1 cellular context compared by ENCODE assay signal in the genomic region with DNA sequence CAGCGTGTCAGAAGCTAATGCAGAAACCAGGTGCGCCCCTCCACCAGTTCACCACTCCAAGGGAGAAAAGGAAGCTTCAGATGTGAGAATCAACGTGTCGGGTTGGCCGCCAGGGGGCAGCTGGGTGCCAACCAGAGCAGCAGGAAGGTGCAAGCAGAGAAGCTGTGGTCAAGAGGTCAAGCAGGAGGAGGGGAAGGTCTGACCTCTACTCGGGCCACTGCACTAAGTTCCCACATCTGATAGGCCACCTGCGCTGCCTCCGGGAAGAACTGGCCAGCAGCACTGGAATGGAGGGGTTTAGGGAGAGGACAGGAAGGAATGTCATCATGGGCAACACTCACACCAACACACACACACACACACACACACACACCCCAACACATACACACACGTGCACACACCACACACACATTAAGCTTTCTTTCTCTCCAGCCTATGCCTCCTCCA.
TF ChIP-seq lines count a peak whose summit lies in the region.

No MANE protein-coding gene starts in this region.

TF ChIP-seq in SK-N-SH, 30 proteins besides CTCF, POLR2A, EP300 and RAD21 (continued from another document):
- TF ChIP-seq, protein P1, sequence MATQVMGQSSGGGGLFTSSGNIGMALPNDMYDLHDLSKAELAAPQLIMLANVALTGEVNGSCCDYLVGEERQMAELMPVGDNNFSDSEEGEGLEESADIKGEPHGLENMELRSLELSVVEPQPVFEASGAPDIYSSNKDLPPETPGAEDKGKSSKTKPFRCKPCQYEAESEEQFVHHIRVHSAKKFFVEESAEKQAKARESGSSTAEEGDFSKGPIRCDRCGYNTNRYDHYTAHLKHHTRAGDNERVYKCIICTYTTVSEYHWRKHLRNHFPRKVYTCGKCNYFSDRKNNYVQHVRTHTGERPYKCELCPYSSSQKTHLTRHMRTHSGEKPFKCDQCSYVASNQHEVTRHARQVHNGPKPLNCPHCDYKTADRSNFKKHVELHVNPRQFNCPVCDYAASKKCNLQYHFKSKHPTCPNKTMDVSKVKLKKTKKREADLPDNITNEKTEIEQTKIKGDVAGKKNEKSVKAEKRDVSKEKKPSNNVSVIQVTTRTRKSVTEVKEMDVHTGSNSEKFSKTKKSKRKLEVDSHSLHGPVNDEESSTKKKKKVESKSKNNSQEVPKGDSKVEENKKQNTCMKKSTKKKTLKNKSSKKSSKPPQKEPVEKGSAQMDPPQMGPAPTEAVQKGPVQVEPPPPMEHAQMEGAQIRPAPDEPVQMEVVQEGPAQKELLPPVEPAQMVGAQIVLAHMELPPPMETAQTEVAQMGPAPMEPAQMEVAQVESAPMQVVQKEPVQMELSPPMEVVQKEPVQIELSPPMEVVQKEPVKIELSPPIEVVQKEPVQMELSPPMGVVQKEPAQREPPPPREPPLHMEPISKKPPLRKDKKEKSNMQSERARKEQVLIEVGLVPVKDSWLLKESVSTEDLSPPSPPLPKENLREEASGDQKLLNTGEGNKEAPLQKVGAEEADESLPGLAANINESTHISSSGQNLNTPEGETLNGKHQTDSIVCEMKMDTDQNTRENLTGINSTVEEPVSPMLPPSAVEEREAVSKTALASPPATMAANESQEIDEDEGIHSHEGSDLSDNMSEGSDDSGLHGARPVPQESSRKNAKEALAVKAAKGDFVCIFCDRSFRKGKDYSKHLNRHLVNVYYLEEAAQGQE (IDR thresholded peaks at IDR 0.05; ENCODE audit: low read depth, low read length) = no peak
- no peak for TF ChIP-seq POLR2AphosphoS5 (IDR thresholded peaks at IDR 0.05; ENCODE audit: low read depth, low read length)
